ENCODE assay signal across 8 cellular contexts in the genomic region with DNA sequence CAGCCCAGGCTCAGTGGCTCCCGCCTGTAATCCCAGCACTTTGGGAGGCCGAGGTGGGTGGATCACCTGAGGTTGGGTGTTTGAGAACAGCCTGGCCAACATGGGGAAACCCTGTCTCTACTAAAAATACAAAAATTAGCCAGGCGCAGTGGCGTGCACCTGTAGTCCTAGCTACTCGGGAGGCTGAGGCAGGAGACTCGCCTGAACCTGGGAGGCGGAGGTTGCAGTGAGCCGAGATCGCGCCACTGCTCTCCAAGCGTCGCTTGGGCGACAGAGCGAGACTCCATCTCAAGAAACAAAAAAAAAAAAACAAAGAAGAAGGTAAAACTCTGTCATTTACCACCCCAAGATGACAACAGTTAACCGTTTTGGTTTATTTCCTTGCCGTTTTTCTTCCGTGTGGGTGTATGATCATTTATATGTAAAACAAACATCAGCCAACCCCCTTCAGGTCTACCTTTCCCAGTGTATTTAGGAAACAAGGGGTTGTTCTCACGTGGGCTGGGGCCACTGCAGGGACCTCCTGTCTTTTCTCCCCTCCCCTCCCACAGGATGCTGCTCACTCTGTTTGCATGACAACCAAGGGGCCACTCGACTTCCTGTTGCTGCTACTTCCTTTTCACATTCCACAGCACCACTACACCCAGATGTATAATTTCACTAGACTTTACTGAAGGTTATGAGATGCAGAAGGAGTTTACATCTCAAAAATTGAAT. TPM values are rescaled to one million over a fixed set of nuclear protein-coding genes. Genes with fewer than 3 reads are reported as not detected.
DNase-seq lines count a peak whose midpoint lies in the region; ATAC-seq and TF ChIP-seq lines count a peak whose summit lies in the region.

No MANE protein-coding gene starts in this region.

- H3K27me3 Mint-ChIP-seq in CD8-positive, alpha-beta memory T cell: peaks cover 0 to 2% of the 10 kb centered on the region in 2 donors
- no peaks in the 10 kb centered on the region for H3K27me3 Mint-ChIP-seq in MCF 10A (ENCODE audit: insufficient read depth, unreplicated experiment)

- H3K4me1 ChIP-seq in CD8-positive, alpha-beta memory T cell (ENCODE audit: insufficient read depth, low read length): peaks cover 85% of the 10 kb centered on the region
- H3K4me1 ChIP-seq in HUES64 (ENCODE audit: insufficient read depth, low read length) (peaks cover 51% of the 10 kb centered on the region), left lung (peaks cover 0 to 20% of the 10 kb centered on the region in 2 donors)

- POLR2A ChIA-PET in CD8-positive, alpha-beta memory T cell (lab: Charles Lee): interaction anchor here (0.5 to 5.2 kb wide), 2 partner anchors 13 to 40 kb away, joined by 3 to 42 read pairs; partner anchors contain the start of gene TTC9
- POLR2A ChIA-PET in MCF 10A (lab: Yijun Ruan, JAX): interaction anchor here (0.7 kb wide), 2 partner anchors 75 to 136 kb away, joined by 3 to 4 read pairs; no protein-coding TSS in a partner anchor

- BruUV-seq in MCF 10A (replicated peaks; lab: Mats Ljungman, UMichigan): no TSS peak

- H3K27me3 ChIP-seq in CD8-positive, alpha-beta memory T cell (ENCODE audit: insufficient read depth, low read length, poor library complexity, severe bottlenecking): no peaks in the 10 kb centered on the region
- H3K27me3 ChIP-seq in HUES64 (ENCODE audit: insufficient read depth, low read length): no peaks in the 10 kb centered on the region
- H3K27me3 ChIP-seq in left lung: no peaks in the 10 kb centered on the region

- peak overlapping the region; percentile 95 to 99 (median 98) for H3K27ac Mint-ChIP-seq in CD8-positive, alpha-beta memory T cell
- H3K27ac Mint-ChIP-seq in MCF 10A (ENCODE audit: low read depth, unreplicated experiment): no peak overlapping the region

- no peaks in the 10 kb centered on the region for H3K9me3 Mint-ChIP-seq in CD8-positive, alpha-beta memory T cell
- no peaks in the 10 kb centered on the region for H3K9me3 Mint-ChIP-seq in MCF 10A (ENCODE audit: unreplicated experiment)

- peaks cover 84 to 95% (median 93%) of the 10 kb centered on the region in 3 donors for H3K4me1 Mint-ChIP-seq in CD8-positive, alpha-beta memory T cell
- H3K4me1 Mint-ChIP-seq in MCF 10A (ENCODE audit: insufficient read depth, unreplicated experiment): no peaks in the 10 kb centered on the region

- H3K4me3 Mint-ChIP-seq in CD8-positive, alpha-beta memory T cell: peak overlapping the region; percentile 77 to 94 (median 87)
- H3K4me3 Mint-ChIP-seq in MCF 10A (ENCODE audit: unreplicated experiment): no peak overlapping the region

- H3K36me3 Mint-ChIP-seq in CD8-positive, alpha-beta memory T cell: peaks cover 0 to 29% (median 7%) of the 10 kb centered on the region in 3 donors
- H3K36me3 Mint-ChIP-seq in MCF 10A (ENCODE audit: insufficient read depth, unreplicated experiment): no peaks in the 10 kb centered on the region

- WGBS in HUES64: 75% methylated on average over 16 of the region's 19 CpGs

- H3K27ac ChIP-seq in CD8-positive, alpha-beta memory T cell (ENCODE audit: low read depth, low read length): peak overlapping the region; percentile 64
- H3K27ac ChIP-seq in HUES64 (ENCODE audit: low read depth, low read length) (peak overlapping the region; percentile 76), left lung (peak overlapping the region in 1 of 2 donors; percentile 46)

- peak; percentile 75 for ATAC-seq in GM21390 (IDR thresholded peaks at IDR 0.05; ENCODE audit: unreplicated experiment)
- ATAC-seq in left lung: peak; percentile 49

- H3K9ac ChIP-seq in HUES64 (ENCODE audit: low read depth, low read length): peak overlapping the region; percentile 4; the same call in 1 of the 2 replicates

- CTCF ChIA-PET in CD8-positive, alpha-beta memory T cell (lab: Charles Lee): interaction anchor here (1.5 to 5.5 kb wide), 2 partner anchors 13 to 58 kb away, joined by 4 to 31 read pairs; partner anchors contain the start of gene TTC9
- CTCF ChIA-PET in MCF 10A (lab: Yijun Ruan, JAX): interaction anchor here (0.6 to 1.6 kb wide), 3 partner anchors 11 to 28 kb away, joined by 3 to 4 read pairs (median 4); partner anchors contain the start of gene TTC9

- intact Hi-C loops in left lung (cut with DNase I): no loop called here
- intact Hi-C loops in MCF 10A (cut with micrococcal nuclease): no loop called here

- DNase-seq in CD8-positive, alpha-beta memory T cell: peak; percentile 43 to 91 (median 78)
- DNase-seq in activated CD8-positive, alpha-beta memory T cell treated with anti-CD3 and anti-CD28 coated beads, Interleukin-2, amount 50 U/mL, for 1 hour (ENCODE audit: extremely low read depth): peak; percentile 55
- DNase-seq in left lung: no peak
- no peak for DNase-seq in DMS153 treated with DMSO at 0.1 percent for 48 hours (lab: John Stamatoyannopoulos, UW; ENCODE audit: unreplicated experiment)
- DNase-seq in MCF 10A (ENCODE audit: unreplicated experiment): no peak
- no peak for DNase-seq in HCEC 1CT

- H3K36me3 ChIP-seq in CD8-positive, alpha-beta memory T cell (ENCODE audit: insufficient read depth, low read length): no peaks in the 10 kb centered on the region
- H3K36me3 ChIP-seq in HUES64 (ENCODE audit: insufficient read depth, low read length) (no peaks in the 10 kb centered on the region; the same call in 1 of the 2 replicates), left lung (no peaks in the 10 kb centered on the region)

- no peaks in the 10 kb centered on the region for H3K9me3 ChIP-seq in CD8-positive, alpha-beta memory T cell (ENCODE audit: low read length)
- H3K9me3 ChIP-seq in HUES64 (ENCODE audit: insufficient read depth, low read depth, low read length) (no peaks in the 10 kb centered on the region), left lung (no peaks in the 10 kb centered on the region)

- TF ChIP-seq CTCF in left lung (IDR thresholded peaks at IDR 0.05): no peak
- TF ChIP-seq CTCF in MCF 10A (IDR thresholded peaks at IDR 0.05; ENCODE audit: unreplicated experiment): no peak

- peak overlapping the region; percentile 57 for H3K4me3 ChIP-seq in CD8-positive, alpha-beta memory T cell (ENCODE audit: low read length)
- H3K4me3 ChIP-seq in HUES64 (ENCODE audit: low read length) (no peak overlapping the region; the same call in 1 of the 2 replicates), left lung (no peak overlapping the region)

RNA-seq across cellular contexts. Expression of gene TTC9, which starts 13.6 kb away (rescaled TPM):
- 1 to 10 TPM; 5.8 to 6.5 TPM for total RNA-seq in CD8-positive, alpha-beta memory T cell
- 12.5 TPM for polyA plus RNA-seq in CD8-positive, alpha-beta memory T cell
- polyA plus RNA-seq in HUES64 (2013, experiment 1 of 2): 12.9 TPM
- polyA plus RNA-seq in HUES64 (2013, experiment 2 of 2): 13.8 TPM
- 1 to 10 TPM; 4.8 to 9.2 TPM for total RNA-seq in left lung
- 0.30 and 0.37 TPM in 2 replicates for total RNA-seq in MCF 10A (2022)

RNA-seq across cellular contexts. Expression of gene MED6, which starts 54.8 kb away (rescaled TPM):
- total RNA-seq in CD8-positive, alpha-beta memory T cell: 10 to 100 TPM; 62.3 to 63.9 TPM
- 41.1 TPM for polyA plus RNA-seq in CD8-positive, alpha-beta memory T cell
- 33.1 TPM for polyA plus RNA-seq in HUES64 (2013, experiment 1 of 2)
- polyA plus RNA-seq in HUES64 (2013, experiment 2 of 2): 35.7 TPM
- 10 to 100 TPM; 23.2 to 28.4 TPM for total RNA-seq in left lung
- total RNA-seq in MCF 10A (2022): 41.6 and 60.8 TPM in 2 replicates

Comparison
In these comparisons a context has a peak if more than half of its experiments do, and no peak if none do; other contexts are left out.
1. DNase-seq: peak in CD8-positive, alpha-beta memory T cell (5 of 5) and activated CD8-positive, alpha-beta memory T cell treated with anti-CD3 and anti-CD28 coated beads, Interleukin-2, amount 50 U/mL, for 1 hour (single experiment); none in left lung (0 of 2), DMS153 treated with DMSO at 0.1 percent for 48 hours (single experiment), MCF 10A (single experiment) and HCEC 1CT (single experiment).